7 cellular contexts compared by ENCODE assay signal in the genomic region with DNA sequence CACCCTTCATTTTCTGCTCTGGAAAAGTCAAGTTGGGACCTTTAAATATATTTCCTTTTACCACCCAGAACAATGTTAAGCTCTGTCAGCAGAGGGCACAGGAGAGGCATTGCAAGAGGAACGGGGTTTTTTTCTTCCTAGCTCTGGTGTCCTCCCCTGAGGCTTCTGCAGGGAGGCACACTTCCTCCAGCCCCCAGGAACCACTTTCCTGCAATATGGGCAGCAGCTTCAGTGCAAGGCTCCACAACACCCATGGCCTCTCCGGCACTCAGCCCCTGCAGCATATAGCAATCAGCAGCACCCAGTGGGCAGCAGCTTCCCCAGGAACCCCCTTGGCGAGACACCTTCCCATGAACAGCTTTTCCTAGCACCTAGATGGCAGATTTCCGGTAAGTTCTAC.
DNase-seq lines count a peak whose midpoint lies in the region; ATAC-seq and TF ChIP-seq lines count a peak whose summit lies in the region.

No MANE protein-coding gene starts in this region.

- H3K4me3 ChIP-seq in DOHH2 (ENCODE audit: low read length) (no peak overlapping the region), NT2/D1 (ENCODE audit: insufficient read length, low read depth) (no peak overlapping the region), transverse colon (no peak overlapping the region)

- 58% methylated on average over 4 of the region's 4 CpGs; no CpG with 5 or more reads in 1 of the 2 donors for WGBS in transverse colon (ENCODE audit: low coverage in 1 of 2), 2 donors

- in situ Hi-C loops in transverse colon (cut with MboI; ENCODE audit: low pct_ligation_motif_present in 1 of 4, low pct_unique_long_range_greater_than_20kb in 1 of 4, low sequenced_read_pairs in 3 of 4) = loop anchor here in 1 of 4 donors (10.0 kb wide), 1 partner anchor 92 kb away; no protein-coding TSS in a partner anchor

- H3K9me3 ChIP-seq in DOHH2 (ENCODE audit: control insufficient read depth, insufficient read depth, low read length) (no peaks in the 10 kb centered on the region), NT2/D1 (ENCODE audit: insufficient read depth, low read length) (no peaks in the 10 kb centered on the region), transverse colon (no peaks in the 10 kb centered on the region)

- H3K27ac ChIP-seq in DOHH2 (ENCODE audit: low read depth, low read length) = no peak overlapping the region
- H3K27ac ChIP-seq in transverse colon = no peak overlapping the region

- no peaks in the 10 kb centered on the region for H3K79me2 ChIP-seq in DOHH2 (ENCODE audit: control insufficient read depth, low read length)

- TF ChIP-seq POLR2A in transverse colon (IDR thresholded peaks at IDR 0.05) = no peak

- no peak overlapping the region for H3K9ac ChIP-seq in NT2/D1 (ENCODE audit: insufficient read length, low read depth)

- H3F3A ChIP-seq in DOHH2 (ENCODE audit: control insufficient read depth, insufficient read depth) = no peaks in the 10 kb centered on the region

- no peaks in the 10 kb centered on the region for H3K36me3 ChIP-seq in DOHH2 (ENCODE audit: control insufficient read depth, low read length)
- no peaks in the 10 kb centered on the region for H3K36me3 ChIP-seq in NT2/D1 (ENCODE audit: insufficient read depth, insufficient read length, low read length)
- H3K36me3 ChIP-seq in transverse colon = no peaks in the 10 kb centered on the region

- peak; percentile 56 for DNase-seq in NT2/D1 (ENCODE audit: low read depth, low spot score)
- peak; percentile 10 for DNase-seq in fibroblast of gingiva (ENCODE audit: low read depth)
- DNase-seq in transverse colon = peak; percentile 11
- DNase-seq in mucosa of gallbladder (ENCODE audit: low spot score) = no peak

- no peaks in the 10 kb centered on the region for H3K9me2 ChIP-seq in DOHH2 (replicated peaks; ENCODE audit: control insufficient read depth, low read length)

- no peaks in the 10 kb centered on the region for H4K20me1 ChIP-seq in DOHH2 (ENCODE audit: control insufficient read depth, insufficient read depth, low read depth, low read length)

- H3K4me2 ChIP-seq in DOHH2 (ENCODE audit: low read length) = no peak overlapping the region

- intact Hi-C loops in transverse colon (cut with DNase I; ENCODE audit: low total_unique reads) = no loop called here

- no peaks in the 10 kb centered on the region for H3K27me3 ChIP-seq in DOHH2 (ENCODE audit: control insufficient read depth, low read length)
- H3K27me3 ChIP-seq in NT2/D1 (ENCODE audit: insufficient read depth, insufficient read length) = no peaks in the 10 kb centered on the region
- no peaks in the 10 kb centered on the region for H3K27me3 ChIP-seq in transverse colon

- ATAC-seq in GM19463 (IDR thresholded peaks at IDR 0.05; ENCODE audit: unreplicated experiment) = peak; percentile 60
- no peak for ATAC-seq in HG03565 (IDR thresholded peaks at IDR 0.05; ENCODE audit: unreplicated experiment)

- no peak for TF ChIP-seq EP300 in transverse colon (IDR thresholded peaks at IDR 0.05; ENCODE audit: low read depth)

- H3K4me1 ChIP-seq in DOHH2 (ENCODE audit: control insufficient read depth, low read length) = no peaks in the 10 kb centered on the region
- H3K4me1 ChIP-seq in NT2/D1 (ENCODE audit: insufficient read depth, insufficient read length) = no peaks in the 10 kb centered on the region
- no peaks in the 10 kb centered on the region for H3K4me1 ChIP-seq in transverse colon

- TF ChIP-seq CTCF in DOHH2 (IDR thresholded peaks at IDR 0.05; ENCODE audit: low read depth, low read length, poor library complexity, severe bottlenecking) = peak; percentile 72
- peak; percentile 23 to 52 (median 45) for TF ChIP-seq CTCF in transverse colon (IDR thresholded peaks at IDR 0.05)
